In genomic region chr7:157461805-157462771, GRCh38 we compare ENCODE assay signal across 18 cellular contexts.
DNase-seq lines count a peak whose midpoint lies in the region; FAIRE-seq and TF ChIP-seq lines count a peak whose summit lies in the region.
"Had no signal": no experiment of that assay in that cellular context is flagged by ENCODE, and none has a peak within 500 bp of the region (broad histone marks: within the 10 kb centered on the region; RNA-seq: fewer than 3 reads in every experiment).

No MANE protein-coding gene starts in this region.

- no peaks in the 10 kb centered on the region for H3K9me3 ChIP-seq in neural progenitor cell (ENCODE audit: low read depth)
- H3K9me3 ChIP-seq: A549, HAP-1, heart left ventricle, ovary, tibial nerve had no signal

- peaks cover 23% of the 10 kb centered on the region for H3K27me3 ChIP-seq in neural progenitor cell
- H3K27me3 ChIP-seq: ovary had no signal

- no peak overlapping the region for H2AFZ ChIP-seq in neural progenitor cell (replicated peaks)

- TF ChIP-seq CTCF in VCaP (conservative IDR thresholded peaks at IDR 0.05), result no peak
- TF ChIP-seq CTCF in neural progenitor cell (IDR thresholded peaks at IDR 0.05), result no peak

- peaks cover 4% of the 10 kb centered on the region for H3K9me3 Mint-ChIP-seq in neural progenitor cell
- H3K9me3 Mint-ChIP-seq: activated naive CD4-positive, alpha-beta T cell treated with anti-CD3 and anti-CD28 coated beads, Interleukin-2, amount 50 U/mL, for 24 hours; CD8-positive, alpha-beta T cell had no signal

- peaks cover 90% of the 10 kb centered on the region for H3K4me1 Mint-ChIP-seq in neural progenitor cell

- H3K79me2 ChIP-seq in neural progenitor cell (ENCODE audit: low read depth), result no peaks in the 10 kb centered on the region

- FAIRE-seq in GM19239 (lab: Jason Lieb, UNC), result no peak
- FAIRE-seq: A549, G401.6 had no signal

- H4K20me1 ChIP-seq in neural progenitor cell (ENCODE audit: low read depth), result no peaks in the 10 kb centered on the region

- no peaks in the 10 kb centered on the region for H3K36me3 Mint-ChIP-seq in neural progenitor cell
- H3K36me3 Mint-ChIP-seq: activated naive CD4-positive, alpha-beta T cell treated with anti-CD3 and anti-CD28 coated beads, Interleukin-2, amount 50 U/mL, for 24 hours; CD8-positive, alpha-beta T cell had no signal

- no peak overlapping the region for H3K9ac ChIP-seq in neural progenitor cell

- H3K4me2 ChIP-seq in neural progenitor cell, result no peak overlapping the region
- H3K4me2 ChIP-seq: A549 had no signal

- peak overlapping the region; percentile 65 for H3K4me3 Mint-ChIP-seq in neural progenitor cell
- H3K4me3 Mint-ChIP-seq: activated naive CD4-positive, alpha-beta T cell treated with anti-CD3 and anti-CD28 coated beads, Interleukin-2, amount 50 U/mL, for 24 hours; CD8-positive, alpha-beta T cell had no signal

- peak overlapping the region; percentile 99 for H3K27ac Mint-ChIP-seq in neural progenitor cell
- H3K27ac Mint-ChIP-seq: CD8-positive, alpha-beta T cell had no signal

- in situ Hi-C loops in KBM-7 (cut with MboI; ENCODE audit: low pct_unique_long_range_greater_than_20kb, low sequenced_read_pairs), result no loop called here

- H3K27ac ChIP-seq in VCaP (peak overlapping the region; percentile 49), neural progenitor cell (no peak overlapping the region)
- H3K27ac ChIP-seq: A549, brain microvascular endothelial cell, heart left ventricle, ovary, tibial nerve had no signal

- peaks cover 21% of the 10 kb centered on the region for H3F3A ChIP-seq in neural progenitor cell (ENCODE audit: low read depth)

- DNase-seq in NCI-H2029 (lab: John Stamatoyannopoulos, UW) (peak; percentile 41), NCI-H2029 treated with DMSO at 0.1 percent for 48 hours (lab: John Stamatoyannopoulos, UW) (no peak), DMS153 treated with DMSO at 0.1 percent for 48 hours (lab: John Stamatoyannopoulos, UW; ENCODE audit: unreplicated experiment) (peak; percentile 27), neural progenitor cell (ENCODE audit: low spot score) (no peak), KBM-7 (no peak), GF-D8 (lab: John Stamatoyannopoulos, UW) (no peak), GM19239 (ENCODE audit: insufficient read length, low spot score) (no peak)
- DNase-seq: brain microvascular endothelial cell, islet precursor cell, ovary had no signal

- H3K36me3 ChIP-seq in neural progenitor cell, result no peaks in the 10 kb centered on the region
- H3K36me3 ChIP-seq: brain microvascular endothelial cell, HAP-1, heart left ventricle, ovary, tibial nerve had no signal

- peaks cover 22% of the 10 kb centered on the region for H3K4me1 ChIP-seq in neural progenitor cell
- H3K4me1 ChIP-seq: A549, HAP-1, heart left ventricle, tibial nerve had no signal

- H3K4me3 ChIP-seq in neural progenitor cell, result no peak overlapping the region
- H3K4me3 ChIP-seq: A549, HAP-1, heart left ventricle, ovary, tibial nerve had no signal

- peaks cover 18% of the 10 kb centered on the region for H3K27me3 Mint-ChIP-seq in neural progenitor cell (ENCODE audit: insufficient read depth, low read depth)
- H3K27me3 Mint-ChIP-seq: activated naive CD4-positive, alpha-beta T cell treated with anti-CD3 and anti-CD28 coated beads, Interleukin-2, amount 50 U/mL, for 24 hours had no signal

Comparison
In these comparisons a context has a peak if more than half of its experiments do, and no peak if none do; other contexts are left out.
1. DNase-seq: peak in NCI-H2029 (single experiment) and DMS153 treated with DMSO at 0.1 percent for 48 hours (single experiment); none in NCI-H2029 treated with DMSO at 0.1 percent for 48 hours (single experiment), neural progenitor cell (single experiment), KBM-7 (single experiment), GF-D8 (single experiment) and GM19239 (single experiment).